In the genomic region with DNA sequence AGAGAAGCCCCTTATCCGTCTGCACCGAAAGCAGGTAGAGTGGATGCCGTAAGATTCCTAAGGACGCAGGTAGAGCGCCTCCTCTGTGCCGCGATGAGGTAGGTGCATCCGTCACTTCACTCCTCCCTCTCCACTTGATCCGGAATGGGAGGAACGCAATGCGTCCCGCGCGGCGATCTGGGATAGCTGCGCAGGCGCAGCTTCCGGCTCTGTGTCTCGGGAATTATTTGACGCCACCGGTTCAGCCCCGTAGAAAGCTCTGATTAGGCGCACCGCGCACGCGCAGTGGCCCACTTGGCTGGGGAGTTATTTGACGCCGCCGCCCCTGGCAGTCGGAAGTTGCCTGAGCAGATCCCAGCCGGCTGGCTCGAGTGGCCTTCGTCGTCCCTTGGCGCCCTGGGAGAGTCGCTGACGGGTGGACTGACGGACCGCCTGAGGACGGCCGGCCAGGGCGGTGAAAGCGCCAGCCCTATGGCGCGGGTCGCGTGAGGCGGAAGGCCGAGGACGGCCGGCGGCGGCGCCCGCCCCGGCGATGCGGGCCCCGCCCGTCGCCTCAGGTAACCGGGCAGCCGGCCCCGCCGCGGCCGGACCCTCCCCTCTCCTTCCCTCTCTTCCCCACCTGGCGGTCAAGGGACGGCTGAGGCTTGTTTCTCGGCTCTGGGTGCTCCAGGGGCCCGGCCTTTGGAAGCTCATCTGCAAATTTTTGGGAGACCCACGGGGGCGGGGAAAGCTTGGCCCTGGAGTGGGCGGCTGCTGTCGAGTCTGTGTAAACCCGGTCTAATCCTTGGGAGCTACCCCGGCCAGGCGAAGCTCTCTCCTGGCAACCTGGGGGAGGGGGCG, we compare ENCODE assay signal across 8 cellular contexts. TPM values are rescaled to one million over a fixed set of nuclear protein-coding genes. Genes with fewer than 3 reads are reported as not detected.
A peak's percentile ranks its signal among the peaks of the same experiment; 100 is the strongest.
DNase-seq lines count a peak whose midpoint lies in the region; ATAC-seq, FAIRE-seq and TF ChIP-seq lines count a peak whose summit lies in the region.

A gene (plus strand): TSS at position 331 of the 840 bp plus-strand sequence. CDS start 15,590 bp downstream, outside the sequence.

- peaks cover 48% of the 10 kb centered on the region for H3K4me1 Mint-ChIP-seq in brain

- H3K9me3 Mint-ChIP-seq in brain, result peaks cover 0 to 3% (median 0%) of the 10 kb centered on the region in 5 experiments

- peak within 1 kb of the TSS; percentile 88 to 96 (median 94) for H3K27ac Mint-ChIP-seq in brain

- TF ChIP-seq POLR2A in GM18526 (IDR thresholded peaks at IDR 0.05; ENCODE audit: extremely low read depth, insufficient read length), result peak; percentile 73

- ATAC-seq in HG03066 (IDR thresholded peaks at IDR 0.05; ENCODE audit: low read depth, unreplicated experiment) (peak; percentile 90), sciatic nerve (peak; percentile 99)

- TF ChIP-seq CTCF in brain (conservative IDR thresholded peaks at IDR 0.05), result peak in 1 of 2 experiments; percentile 53

- peaks cover 11% of the 10 kb centered on the region for H3K27me3 Mint-ChIP-seq in brain

- peak within 1 kb of the TSS; percentile 89 to 93 (median 91) for H3K4me3 Mint-ChIP-seq in brain

- DNase-seq in NCI-H2107 treated with DMSO at 0.1 percent for 48 hours (lab: John Stamatoyannopoulos, UW; ENCODE audit: unreplicated experiment) (peak; percentile 85), iPS DF 19.7 (ENCODE audit: low read depth, low spot score) (peak; percentile 96), sciatic nerve (ENCODE audit: low spot score) (peak; percentile 99)

- intact Hi-C loops in sciatic nerve (cut with DNase I), result no loop called here

- H3K36me3 Mint-ChIP-seq in brain, result peaks cover 7% of the 10 kb centered on the region

- peak; percentile 91 for FAIRE-seq in A204.1 (lab: Jason Lieb, UNC)
- peak; percentile 74 for FAIRE-seq in TTC549 (lab: Jason Lieb, UNC)

RNA-seq across cellular contexts. Expression of the gene that starts here (rescaled TPM):
- polyA plus RNA-seq in brain (ENCODE audit: insufficient read depth, low read depth, low replicate concordance), result 22.2 TPM
- total RNA-seq in sciatic nerve, result 40.9 TPM

Comparison
In these comparisons a context has a peak if more than half of its experiments do, and no peak if none do; other contexts are left out.
1. Peak in every context shown above with its lines: DNase-seq and ATAC-seq.